Comparison of ENCODE assay signal across 8 cellular contexts in genomic region chr12:6493580-6494350, GRCh38. TPM values are rescaled to one million over a fixed set of nuclear protein-coding genes. Genes with fewer than 3 reads are reported as not detected.
DNase-seq lines count a peak whose midpoint lies in the region; ATAC-seq and TF ChIP-seq lines count a peak whose summit lies in the region.

Gene NCAPD2, plus strand, starts transcription at chr12:6494102. Its CDS starts 997 bp downstream, at chr12:6495099.

- WGBS in trophoblast cell (ENCODE audit: extremely low coverage, insufficient coverage, insufficient read length) = no CpG with 5 or more reads among the region's 54 CpGs
- WGBS in transverse colon (ENCODE audit: low coverage in 1 of 2), 2 donors = 0% methylated on average over 2 to 48 of the region's 54 CpGs

- H3K27me3 ChIP-seq in cardiac muscle cell = no peaks in the 10 kb centered on the region
- H3K27me3 ChIP-seq in trophoblast cell (ENCODE audit: insufficient read depth, low read length) = no peaks in the 10 kb centered on the region
- no peaks in the 10 kb centered on the region for H3K27me3 ChIP-seq in transverse colon

- H3K4me2 ChIP-seq in trophoblast cell (ENCODE audit: low read length) = peak within 1 kb of the TSS; percentile 85

- no peaks in the 10 kb centered on the region for H3K9me3 Mint-ChIP-seq in activated naive CD8-positive, alpha-beta T cell treated with anti-CD3 and anti-CD28 coated beads, Interleukin-2, amount 50 U/mL, for 24 hours

- H4K8ac ChIP-seq in trophoblast cell (ENCODE audit: low read depth, low read length) = peak within 1 kb of the TSS; percentile 85

- ATAC-seq in HG02759 (IDR thresholded peaks at IDR 0.05; ENCODE audit: unreplicated experiment) = peak; percentile 90
- ATAC-seq in activated naive CD8-positive, alpha-beta T cell treated with anti-CD3 and anti-CD28 coated beads, Interleukin-2, amount 50 U/mL, for 24 hours = peak; percentile 91

- H3K4me3 ChIP-seq in cardiac muscle cell (peak within 1 kb of the TSS; percentile 69), trophoblast cell (ENCODE audit: low read depth, low read length) (peak within 1 kb of the TSS; percentile 85), transverse colon (peak within 1 kb of the TSS; percentile 52 to 87 (median 70))

- H3K79me1 ChIP-seq in trophoblast cell (ENCODE audit: low read length) = peaks cover 8% of the 10 kb centered on the region

- intact Hi-C loops in transverse colon (cut with DNase I; ENCODE audit: low total_unique reads) = no loop called here

- TF ChIP-seq POLR2A in transverse colon (IDR thresholded peaks at IDR 0.05) = peak; percentile 6

- peak within 1 kb of the TSS; percentile 99 for H3K4me3 Mint-ChIP-seq in activated naive CD8-positive, alpha-beta T cell treated with anti-CD3 and anti-CD28 coated beads, Interleukin-2, amount 50 U/mL, for 24 hours

- H3K27ac ChIP-seq in cardiac muscle cell (peak within 1 kb of the TSS; percentile 93), trophoblast cell (ENCODE audit: low read depth, low read length) (peak within 1 kb of the TSS; percentile 95), transverse colon (peak within 1 kb of the TSS; percentile 97 to 99 (median 98))

- H3K4me1 Mint-ChIP-seq in activated naive CD8-positive, alpha-beta T cell treated with anti-CD3 and anti-CD28 coated beads, Interleukin-2, amount 50 U/mL, for 24 hours = peaks cover 41% of the 10 kb centered on the region

- H3K36me3 ChIP-seq in cardiac muscle cell (peaks cover 25% of the 10 kb centered on the region), trophoblast cell (ENCODE audit: control insufficient read depth in 1 of 2, insufficient read depth in 2 of 2, low read length in 2 of 2) (peaks cover 6 to 11% of the 10 kb centered on the region in 2 experiments), transverse colon (no peaks in the 10 kb centered on the region)

- peak within 1 kb of the TSS; percentile 85 for H2BK5ac ChIP-seq in trophoblast cell (ENCODE audit: low read depth, low read length, poor library complexity)

- peak within 1 kb of the TSS; percentile 73 for H3K4ac ChIP-seq in trophoblast cell (ENCODE audit: low read depth, low read length)

- H2AFZ ChIP-seq in trophoblast cell (ENCODE audit: insufficient read depth, low read length, poor library complexity) = peak within 1 kb of the TSS; percentile 89

- peak within 1 kb of the TSS; percentile 92 for H3K9ac ChIP-seq in trophoblast cell (ENCODE audit: low read length)

- H4K91ac ChIP-seq in trophoblast cell (ENCODE audit: low read depth, low read length) = peak within 1 kb of the TSS; percentile 86

- H2BK12ac ChIP-seq in trophoblast cell (ENCODE audit: low read length) = peak within 1 kb of the TSS; percentile 8

- peaks cover 5% of the 10 kb centered on the region for H3K79me2 ChIP-seq in trophoblast cell (ENCODE audit: control insufficient read depth, insufficient read depth, low read length, poor library complexity)

- H3K4me1 ChIP-seq in cardiac muscle cell (ENCODE audit: low read depth) (peaks cover 14% of the 10 kb centered on the region), trophoblast cell (ENCODE audit: control insufficient read depth in 1 of 2, insufficient read depth in 2 of 2, low read length in 2 of 2) (peaks cover 0 to 6% of the 10 kb centered on the region in 2 experiments), transverse colon (peaks cover 13 to 27% (median 22%) of the 10 kb centered on the region in 4 donors)

- H4K12ac ChIP-seq in trophoblast cell (ENCODE audit: low read depth, low read length) = peak within 1 kb of the TSS; percentile 90

- H3K14ac ChIP-seq in trophoblast cell (ENCODE audit: low read length) = peak within 1 kb of the TSS; percentile 93

- H3K36me3 Mint-ChIP-seq in activated naive CD8-positive, alpha-beta T cell treated with anti-CD3 and anti-CD28 coated beads, Interleukin-2, amount 50 U/mL, for 24 hours (ENCODE audit: low read depth) = peaks cover 42% of the 10 kb centered on the region

- no peak for TF ChIP-seq EP300 in transverse colon (IDR thresholded peaks at IDR 0.05; ENCODE audit: low read depth)

- peak; percentile 96 to 99 (median 97) for DNase-seq in NCI-H1417 (lab: John Stamatoyannopoulos, UW)
- peak; percentile 96 to 98 for DNase-seq in SW 1271 (lab: John Stamatoyannopoulos, UW)
- peak; percentile 94 for DNase-seq in activated naive CD8-positive, alpha-beta T cell treated with anti-CD3 and anti-CD28 coated beads, Interleukin-2, amount 50 U/mL, for 24 hours
- DNase-seq in cardiac muscle cell (ENCODE audit: low read depth in 1 of 2, low spot score in 1 of 2) = peak; percentile 96 to 98
- DNase-seq in trophoblast cell = peak; percentile 94 to 98
- DNase-seq in transverse colon = peak; percentile 96

- H3K23ac ChIP-seq in trophoblast cell (ENCODE audit: low read length) = no peak within 1 kb of the TSS

- H2BK120ac ChIP-seq in trophoblast cell (ENCODE audit: insufficient read depth, low read length, poor library complexity) = peak within 1 kb of the TSS; percentile 52

- H3K27ac Mint-ChIP-seq in activated naive CD8-positive, alpha-beta T cell treated with anti-CD3 and anti-CD28 coated beads, Interleukin-2, amount 50 U/mL, for 24 hours = peak within 1 kb of the TSS; percentile 99

- in situ Hi-C loops in transverse colon (cut with MboI; ENCODE audit: low pct_ligation_motif_present in 1 of 4, low pct_unique_long_range_greater_than_20kb in 1 of 4, low sequenced_read_pairs in 3 of 4) = no loop called here

- peak within 1 kb of the TSS; percentile 87 for H3K18ac ChIP-seq in trophoblast cell (ENCODE audit: low read length)

- H3K9me3 ChIP-seq in cardiac muscle cell (ENCODE audit: low read depth) (no peaks in the 10 kb centered on the region), trophoblast cell (ENCODE audit: insufficient read depth, low read depth, low read length) (peaks cover 2% of the 10 kb centered on the region), transverse colon (no peaks in the 10 kb centered on the region)

- H2AK5ac ChIP-seq in trophoblast cell (ENCODE audit: low read length) = peak within 1 kb of the TSS; percentile 89

- TF ChIP-seq CTCF in GM12873 (IDR thresholded peaks at IDR 0.05; ENCODE audit: insufficient read depth, low read depth, low read length, missing control alignments) = peak; percentile 37
- TF ChIP-seq CTCF in cardiac muscle cell (IDR thresholded peaks at IDR 0.05; ENCODE audit: low read depth, low read length) = no peak
- TF ChIP-seq CTCF in transverse colon (IDR thresholded peaks at IDR 0.05) = peak; percentile 28 to 89 (median 47)

- no peaks in the 10 kb centered on the region for H3K27me3 Mint-ChIP-seq in activated naive CD8-positive, alpha-beta T cell treated with anti-CD3 and anti-CD28 coated beads, Interleukin-2, amount 50 U/mL, for 24 hours

RNA-seq across cellular contexts. Expression of gene NCAPD2, which starts in this region (rescaled TPM):
- 134 and 156 TPM in 2 replicates for total RNA-seq in cardiac muscle cell
- 20.2 and 70.7 TPM in 2 replicates for polyA plus RNA-seq in cardiac muscle cell
- polyA plus RNA-seq in trophoblast cell (2013) = 39.3 and 41.7 TPM in 2 replicates
- total RNA-seq in transverse colon = 10 to 100 TPM; 18.3 to 20.2 (median 19.2) TPM

Comparison
In these comparisons a context has a peak if more than half of its experiments do, and no peak if none do; other contexts are left out.
1. Peak in every context shown above with its lines: DNase-seq, ATAC-seq, H3K4me3 ChIP-seq and H3K27ac ChIP-seq.